20 cellular contexts compared by ENCODE assay signal in genomic region chr11:116167706-116168458, GRCh38.
DNase-seq lines count a peak whose midpoint lies in the region; ATAC-seq and TF ChIP-seq lines count a peak whose summit lies in the region.
"Had no signal": no experiment of that assay in that cellular context is flagged by ENCODE, and none has a peak within 500 bp of the region (broad histone marks: within the 10 kb centered on the region; RNA-seq: fewer than 3 reads in every experiment).

No MANE protein-coding gene starts in this region.

- H3K36me3 ChIP-seq in lung (ENCODE audit: control insufficient read depth in 2 of 2, insufficient read depth in 2 of 2, low read length in 2 of 2), result no peaks in the 10 kb centered on the region
- H3K36me3 ChIP-seq: SJSA1 had no signal

- peaks cover 0 to 3% of the 10 kb centered on the region in 2 donors for H3K9me3 ChIP-seq in lung (ENCODE audit: control insufficient read depth in 2 of 2, insufficient read depth in 1 of 2, low read length in 1 of 2)
- H3K9me3 ChIP-seq: SJSA1 had no signal

- 88 to 90% methylated on average over 9 of the region's 9 CpGs for WGBS in lung, 2 donors

- peak; percentile 28 for DNase-seq in activated CD8-positive, alpha-beta memory T cell treated with anti-CD3 and anti-CD28 coated beads for 24 hours
- DNase-seq in activated CD8-positive, alpha-beta memory T cell treated with anti-CD3 and anti-CD28 coated beads, Interleukin-2, amount 50 U/mL, for 4 hours, result no peak
- DNase-seq in coronary artery (ENCODE audit: low spot score) (peak; percentile 43), lung (ENCODE audit: low spot score) (peak; percentile 20), type B pancreatic cell (ENCODE audit: extremely low spot score, unreplicated experiment) (peak; percentile 43), NCI-H2196 (lab: John Stamatoyannopoulos, UW; ENCODE audit: unreplicated experiment) (no peak), NCI-H82 treated with DMSO at 0.1 percent for 48 hours (lab: John Stamatoyannopoulos, UW; ENCODE audit: unreplicated experiment) (no peak)
- DNase-seq: DMS53, GF-D8, H7, HFFc6, Kasumi-1, NCI-H1694 treated with DMSO at 0.1 percent for 48 hours, NCI-H2081 treated with DMSO at 0.1 percent for 48 hours, NCI-H69 had no signal

- peaks cover 7% of the 10 kb centered on the region for H3K4me1 Mint-ChIP-seq in type B pancreatic cell (ENCODE audit: unreplicated experiment)
- H3K4me1 Mint-ChIP-seq: B cell, CD14-positive monocyte had no signal

- no peak overlapping the region for H3K27ac ChIP-seq in coronary artery
- no peak overlapping the region for H3K27ac ChIP-seq in lung (ENCODE audit: low read depth in 1 of 2, low read length in 1 of 2)
- H3K27ac ChIP-seq: SJSA1 had no signal

- no peaks in the 10 kb centered on the region for H3K9me3 Mint-ChIP-seq in type B pancreatic cell

- H3K27me3 Mint-ChIP-seq in type B pancreatic cell, result peaks cover 26% of the 10 kb centered on the region

- H3K36me3 Mint-ChIP-seq in type B pancreatic cell, result no peaks in the 10 kb centered on the region
- H3K36me3 Mint-ChIP-seq: CD14-positive monocyte had no signal

- no peak overlapping the region for H3K4me3 Mint-ChIP-seq in type B pancreatic cell
- H3K4me3 Mint-ChIP-seq: B cell, CD14-positive monocyte, HFFc6 had no signal

- H3K4me3 ChIP-seq in coronary artery (no peak overlapping the region), lung (no peak overlapping the region)
- H3K4me3 ChIP-seq: SJSA1 had no signal

- TF ChIP-seq CTCF in coronary artery (IDR thresholded peaks at IDR 0.05), result no peak
- no peak for TF ChIP-seq CTCF in lung (IDR thresholded peaks at IDR 0.05; ENCODE audit: control extremely low read depth, extremely low read depth)
- TF ChIP-seq CTCF in type B pancreatic cell (conservative IDR thresholded peaks at IDR 0.05), result no peak

- no peak overlapping the region for H3K27ac Mint-ChIP-seq in type B pancreatic cell
- H3K27ac Mint-ChIP-seq: B cell, HFFc6 had no signal

- ATAC-seq in lung (ENCODE audit: insufficient read depth, low FRiP score), result no peak
- no peak for ATAC-seq in GM18502 (IDR thresholded peaks at IDR 0.05; ENCODE audit: poor library complexity, unreplicated experiment)
- ATAC-seq: Right ventricle myocardium inferior had no signal

- no peaks in the 10 kb centered on the region for H3K27me3 ChIP-seq in lung (ENCODE audit: control insufficient read depth, insufficient read depth)
- H3K27me3 ChIP-seq: SJSA1 had no signal

- no peaks in the 10 kb centered on the region for H3K4me1 ChIP-seq in lung (ENCODE audit: control insufficient read depth in 2 of 2, insufficient read depth in 2 of 2, low read length in 2 of 2)
- H3K4me1 ChIP-seq: SJSA1 had no signal

Comparison
In these comparisons a context has a peak if more than half of its experiments do, and no peak if none do; other contexts are left out.
1. DNase-seq: peak in activated CD8-positive, alpha-beta memory T cell treated with anti-CD3 and anti-CD28 coated beads for 24 hours (single experiment), coronary artery (single experiment), lung (single experiment) and type B pancreatic cell (single experiment); none in activated CD8-positive, alpha-beta memory T cell treated with anti-CD3 and anti-CD28 coated beads, Interleukin-2, amount 50 U/mL, for 4 hours (single experiment), NCI-H2196 (single experiment) and NCI-H82 treated with DMSO at 0.1 percent for 48 hours (single experiment).